17 cellular contexts compared by ENCODE assay signal in genomic region chr20:62175711-62176110, GRCh38. TPM values are rescaled to one million over a fixed set of nuclear protein-coding genes. Genes with fewer than 3 reads are reported as not detected.
A peak's percentile ranks its signal among the peaks of the same experiment; 100 is the strongest.
DNase-seq lines count a peak whose midpoint lies in the region; ATAC-seq and TF ChIP-seq lines count a peak whose summit lies in the region.
"Had no signal": no experiment of that assay in that cellular context is flagged by ENCODE, and none has a peak within 500 bp of the region (broad histone marks: within the 10 kb centered on the region; RNA-seq: fewer than 3 reads in every experiment).

No MANE protein-coding gene starts in this region.

- peaks cover 0 to 25% (median 2%) of the 10 kb centered on the region in 4 donors for H3K36me3 ChIP-seq in right lobe of liver

- H3K4me3 Mint-ChIP-seq in activated CD8-positive, alpha-beta T cell treated with anti-CD3 and anti-CD28 coated beads, Interleukin-2, amount 10 ng/mL, durations not matched to agents 7 days and 5 days, result no peak overlapping the region
- H3K4me3 Mint-ChIP-seq in activated CD8-positive, alpha-beta T cell treated with anti-CD3 and anti-CD28 coated beads for 36 hours, result no peak overlapping the region
- no peak overlapping the region for H3K4me3 Mint-ChIP-seq in T-helper 17 cell
- no peak overlapping the region for H3K4me3 Mint-ChIP-seq in stimulated activated naive B cell treated with anti-CD40 and anti-IgM and Interleukin-4, amounts not matched to agents 10 μg/mL and 1 μg/mL and 100 μg/mL, for 72 hours
- H3K4me3 Mint-ChIP-seq: CD14-positive monocyte; CD8-positive, alpha-beta T cell had no signal

- no peak for TF ChIP-seq CTCF in activated CD8-positive, alpha-beta T cell treated with anti-CD3 and anti-CD28 coated beads for 36 hours (IDR thresholded peaks at IDR 0.05)
- no peak for TF ChIP-seq CTCF in right lobe of liver (IDR thresholded peaks at IDR 0.05)

- peaks cover 19% of the 10 kb centered on the region for H3K36me3 Mint-ChIP-seq in activated CD8-positive, alpha-beta T cell treated with anti-CD3 and anti-CD28 coated beads, Interleukin-2, amount 10 ng/mL, durations not matched to agents 7 days and 5 days (ENCODE audit: low read depth)
- H3K36me3 Mint-ChIP-seq in activated CD8-positive, alpha-beta T cell treated with anti-CD3 and anti-CD28 coated beads for 36 hours (ENCODE audit: low read depth), result peaks cover 15% of the 10 kb centered on the region
- peaks cover 8% of the 10 kb centered on the region for H3K36me3 Mint-ChIP-seq in T-helper 17 cell (ENCODE audit: low read depth)
- H3K36me3 Mint-ChIP-seq in stimulated activated naive B cell treated with anti-CD40 and anti-IgM and Interleukin-4, amounts not matched to agents 10 μg/mL and 1 μg/mL and 100 μg/mL, for 72 hours, result peaks cover 21 to 36% of the 10 kb centered on the region in 2 donors

- H3K4me1 ChIP-seq in right lobe of liver, result peaks cover 0 to 28% (median 2%) of the 10 kb centered on the region in 4 donors
- H3K4me1 ChIP-seq: HAP-1 had no signal

- H3K27me3 Mint-ChIP-seq in activated CD8-positive, alpha-beta T cell treated with anti-CD3 and anti-CD28 coated beads, Interleukin-2, amount 10 ng/mL, durations not matched to agents 7 days and 5 days (ENCODE audit: low read depth), result no peaks in the 10 kb centered on the region
- no peaks in the 10 kb centered on the region for H3K27me3 Mint-ChIP-seq in activated CD8-positive, alpha-beta T cell treated with anti-CD3 and anti-CD28 coated beads for 36 hours
- H3K27me3 Mint-ChIP-seq in T-helper 17 cell, result no peaks in the 10 kb centered on the region
- H3K27me3 Mint-ChIP-seq in stimulated activated naive B cell treated with anti-CD40 and anti-IgM and Interleukin-4, amounts not matched to agents 10 μg/mL and 1 μg/mL and 100 μg/mL, for 72 hours, result no peaks in the 10 kb centered on the region

- no peaks in the 10 kb centered on the region for H3K4me1 Mint-ChIP-seq in activated CD8-positive, alpha-beta T cell treated with anti-CD3 and anti-CD28 coated beads, Interleukin-2, amount 10 ng/mL, durations not matched to agents 7 days and 5 days (ENCODE audit: low read depth)
- no peaks in the 10 kb centered on the region for H3K4me1 Mint-ChIP-seq in activated CD8-positive, alpha-beta T cell treated with anti-CD3 and anti-CD28 coated beads for 36 hours (ENCODE audit: low read depth)
- H3K4me1 Mint-ChIP-seq in T-helper 17 cell, result no peaks in the 10 kb centered on the region
- no peaks in the 10 kb centered on the region for H3K4me1 Mint-ChIP-seq in stimulated activated naive B cell treated with anti-CD40 and anti-IgM and Interleukin-4, amounts not matched to agents 10 μg/mL and 1 μg/mL and 100 μg/mL, for 72 hours
- H3K4me1 Mint-ChIP-seq: CD14-positive monocyte had no signal

- no peak overlapping the region for H3K4me3 ChIP-seq in right lobe of liver
- H3K4me3 ChIP-seq: HAP-1 had no signal

- no peaks in the 10 kb centered on the region for H3K27me3 ChIP-seq in right lobe of liver

- H3K9me3 Mint-ChIP-seq in activated CD8-positive, alpha-beta T cell treated with anti-CD3 and anti-CD28 coated beads, Interleukin-2, amount 10 ng/mL, durations not matched to agents 7 days and 5 days (ENCODE audit: insufficient read depth), result no peaks in the 10 kb centered on the region
- no peaks in the 10 kb centered on the region for H3K9me3 Mint-ChIP-seq in activated CD8-positive, alpha-beta T cell treated with anti-CD3 and anti-CD28 coated beads for 36 hours
- no peaks in the 10 kb centered on the region for H3K9me3 Mint-ChIP-seq in stimulated activated naive B cell treated with anti-CD40 and anti-IgM and Interleukin-4, amounts not matched to agents 10 μg/mL and 1 μg/mL and 100 μg/mL, for 72 hours
- H3K9me3 Mint-ChIP-seq: CD14-positive monocyte; CD8-positive, alpha-beta T cell had no signal

- no peak for ATAC-seq in activated CD8-positive, alpha-beta T cell treated with anti-CD3 and anti-CD28 coated beads, Interleukin-2, amount 10 ng/mL, durations not matched to agents 7 days and 5 days
- no peak for ATAC-seq in activated CD8-positive, alpha-beta T cell treated with anti-CD3 and anti-CD28 coated beads for 36 hours
- ATAC-seq in T-helper 17 cell, result no peak
- ATAC-seq in right lobe of liver, result no peak
- no peak for ATAC-seq in stimulated activated naive B cell treated with anti-CD40 and anti-IgM and Interleukin-4, amounts not matched to agents 10 μg/mL and 1 μg/mL and 100 μg/mL, for 72 hours (replicated peaks)
- no peak for ATAC-seq in GM21423 (IDR thresholded peaks at IDR 0.05; ENCODE audit: unreplicated experiment)
- ATAC-seq: CD8-positive, alpha-beta T cell had no signal

- H3K9me3 ChIP-seq in T-helper 17 cell (ENCODE audit: control insufficient read depth, low read length, poor library complexity, severe bottlenecking), result no peaks in the 10 kb centered on the region
- H3K9me3 ChIP-seq in right lobe of liver, result no peaks in the 10 kb centered on the region
- H3K9me3 ChIP-seq: HAP-1 had no signal

- POLR2A ChIA-PET in activated CD8-positive, alpha-beta T cell treated with anti-CD3 and anti-CD28 coated beads, Interleukin-2, amount 10 ng/mL, durations not matched to agents 7 days and 5 days (lab: Charles Lee), result interaction anchor here (0.6 kb wide), 1 partner anchor 1730 kb away, joined by 3 read pairs; no protein-coding TSS in a partner anchor
- POLR2A ChIA-PET in activated CD8-positive, alpha-beta T cell treated with anti-CD3 and anti-CD28 coated beads for 36 hours (lab: Charles Lee), result no interaction called here

- peak overlapping the region; percentile 34 for H3K27ac Mint-ChIP-seq in activated CD8-positive, alpha-beta T cell treated with anti-CD3 and anti-CD28 coated beads, Interleukin-2, amount 10 ng/mL, durations not matched to agents 7 days and 5 days
- no peak overlapping the region for H3K27ac Mint-ChIP-seq in activated CD8-positive, alpha-beta T cell treated with anti-CD3 and anti-CD28 coated beads for 36 hours
- H3K27ac Mint-ChIP-seq in T-helper 17 cell, result peak overlapping the region; percentile 47
- H3K27ac Mint-ChIP-seq in stimulated activated naive B cell treated with anti-CD40 and anti-IgM and Interleukin-4, amounts not matched to agents 10 μg/mL and 1 μg/mL and 100 μg/mL, for 72 hours, result peak overlapping the region; percentile 77
- H3K27ac Mint-ChIP-seq: CD8-positive, alpha-beta T cell had no signal

- peak overlapping the region in 1 of 3 donors; percentile 99 for H3K27ac ChIP-seq in right lobe of liver
- no peak overlapping the region for H3K27ac ChIP-seq in caudate nucleus (ENCODE audit: low read depth, low read length)
- H3K27ac ChIP-seq: 22Rv1 had no signal

- DNase-seq in activated CD8-positive, alpha-beta T cell treated with anti-CD3 and anti-CD28 coated beads, Interleukin-2, amount 10 ng/mL, durations not matched to agents 7 days and 5 days, result no peak
- DNase-seq in activated CD8-positive, alpha-beta T cell treated with anti-CD3 and anti-CD28 coated beads for 36 hours, result no peak
- no peak for DNase-seq in T-helper 17 cell
- DNase-seq in right lobe of liver, result peak in 2 of 3 donors; percentile 14 to 39
- DNase-seq in stimulated activated naive B cell treated with anti-CD40 and anti-IgM and Interleukin-4, amounts not matched to agents 10 μg/mL and 1 μg/mL and 100 μg/mL, for 72 hours, result no peak
- DNase-seq in caudate nucleus (lab: John Stamatoyannopoulos, UW), result no peak
- DNase-seq: CD8-positive, alpha-beta T cell; COR-L47; DMS153; DND-41; GDM1 had no signal

- no peak for TF ChIP-seq POLR2A in right lobe of liver (IDR thresholded peaks at IDR 0.05)

- intact Hi-C loops in activated CD8-positive, alpha-beta T cell treated with anti-CD3 and anti-CD28 coated beads for 36 hours (cut with micrococcal nuclease), result no loop called here
- intact Hi-C loops in right lobe of liver (cut with DNase I), result no loop called here

- CTCF ChIA-PET in activated CD8-positive, alpha-beta T cell treated with anti-CD3 and anti-CD28 coated beads, Interleukin-2, amount 10 ng/mL, durations not matched to agents 7 days and 5 days (lab: Charles Lee), result no interaction called here
- CTCF ChIA-PET in activated CD8-positive, alpha-beta T cell treated with anti-CD3 and anti-CD28 coated beads for 36 hours (lab: Charles Lee), result no interaction called here

- WGBS in right lobe of liver (ENCODE audit: insufficient coverage, low coverage, low lambda C conversion rate, missing lambda C conversion rate), result 100% methylated on average over 1 of the region's 10 CpGs

RNA-seq across cellular contexts. Expression of gene MTG2, which starts 7.1 kb away (rescaled TPM):
- 10 to 100 TPM; 31.7 to 34.4 TPM for total RNA-seq in activated CD8-positive, alpha-beta T cell treated with anti-CD3 and anti-CD28 coated beads, Interleukin-2, amount 10 ng/mL, durations not matched to agents 7 days and 5 days
- 10 to 100 TPM; 36.5 to 40.5 TPM for total RNA-seq in activated CD8-positive, alpha-beta T cell treated with anti-CD3 and anti-CD28 coated beads for 36 hours
- total RNA-seq in T-helper 17 cell, result 10 to 100 TPM; 13.8 to 14.3 TPM
- 10 to 100 TPM; 27.0 to 45.6 (median 31.8) TPM for total RNA-seq in right lobe of liver

RNA-seq across cellular contexts. Expression of gene SS18L1, which starts 32.1 kb away (rescaled TPM):
- 10 to 100 TPM; 15.9 to 17.9 TPM for total RNA-seq in activated CD8-positive, alpha-beta T cell treated with anti-CD3 and anti-CD28 coated beads, Interleukin-2, amount 10 ng/mL, durations not matched to agents 7 days and 5 days
- 10 to 100 TPM; 15.3 to 16.1 TPM for total RNA-seq in activated CD8-positive, alpha-beta T cell treated with anti-CD3 and anti-CD28 coated beads for 36 hours
- 10 to 100 TPM; 13.1 to 16.0 TPM for total RNA-seq in T-helper 17 cell
- total RNA-seq in right lobe of liver, result 10 to 100 TPM; 14.1 to 26.5 (median 23.7) TPM

RNA-seq across cellular contexts. Expression of gene PSMA7, which starts 32.5 kb away (rescaled TPM):
- total RNA-seq in activated CD8-positive, alpha-beta T cell treated with anti-CD3 and anti-CD28 coated beads, Interleukin-2, amount 10 ng/mL, durations not matched to agents 7 days and 5 days, result 100 to 1,000 TPM; 333 to 352 TPM
- total RNA-seq in activated CD8-positive, alpha-beta T cell treated with anti-CD3 and anti-CD28 coated beads for 36 hours, result 100 to 1,000 TPM; 286 to 289 TPM
- 100 to 1,000 TPM; 144 to 158 TPM for total RNA-seq in T-helper 17 cell
- 100 to 1,000 TPM; 108 to 268 (median 116) TPM for total RNA-seq in right lobe of liver

RNA-seq across cellular contexts. Expression of gene HRH3, which starts 44.4 kb away (rescaled TPM):
- not detected for total RNA-seq in activated CD8-positive, alpha-beta T cell treated with anti-CD3 and anti-CD28 coated beads, Interleukin-2, amount 10 ng/mL, durations not matched to agents 7 days and 5 days
- total RNA-seq in activated CD8-positive, alpha-beta T cell treated with anti-CD3 and anti-CD28 coated beads for 36 hours, result not detected
- total RNA-seq in T-helper 17 cell, result not detected
- not detected for total RNA-seq in right lobe of liver
- total RNA-seq: A673; CD8-positive, alpha-beta T cell; HT1080 had no signal

RNA-seq across cellular contexts. Expression of gene LSM14B, which starts 53.4 kb away (rescaled TPM):
- 10 to 100 TPM; 42.4 to 42.8 TPM for total RNA-seq in activated CD8-positive, alpha-beta T cell treated with anti-CD3 and anti-CD28 coated beads, Interleukin-2, amount 10 ng/mL, durations not matched to agents 7 days and 5 days
- total RNA-seq in activated CD8-positive, alpha-beta T cell treated with anti-CD3 and anti-CD28 coated beads for 36 hours, result 10 to 100 TPM; 33.5 to 35.6 TPM
- total RNA-seq in T-helper 17 cell (10 to 100 TPM; 32.3 to 34.1 TPM), right lobe of liver (10 to 100 TPM in 5 of 6 experiments, 1 to 10 TPM in 1; 9.5 to 19.8 (median 14.2) TPM)

Comparison
In these comparisons a context has a peak if more than half of its experiments do, and no peak if none do; other contexts are left out.
1. DNase-seq: peak in right lobe of liver (2 of 3); none in activated CD8-positive, alpha-beta T cell treated with anti-CD3 and anti-CD28 coated beads, Interleukin-2, amount 10 ng/mL, durations not matched to agents 7 days and 5 days (single experiment), activated CD8-positive, alpha-beta T cell treated with anti-CD3 and anti-CD28 coated beads for 36 hours (single experiment), T-helper 17 cell (0 of 3), stimulated activated naive B cell treated with anti-CD40 and anti-IgM and Interleukin-4, amounts not matched to agents 10 μg/mL and 1 μg/mL and 100 μg/mL, for 72 hours (single experiment) and caudate nucleus (0 of 61).